ENCODE assay signal across 14 cellular contexts in the genomic region with DNA sequence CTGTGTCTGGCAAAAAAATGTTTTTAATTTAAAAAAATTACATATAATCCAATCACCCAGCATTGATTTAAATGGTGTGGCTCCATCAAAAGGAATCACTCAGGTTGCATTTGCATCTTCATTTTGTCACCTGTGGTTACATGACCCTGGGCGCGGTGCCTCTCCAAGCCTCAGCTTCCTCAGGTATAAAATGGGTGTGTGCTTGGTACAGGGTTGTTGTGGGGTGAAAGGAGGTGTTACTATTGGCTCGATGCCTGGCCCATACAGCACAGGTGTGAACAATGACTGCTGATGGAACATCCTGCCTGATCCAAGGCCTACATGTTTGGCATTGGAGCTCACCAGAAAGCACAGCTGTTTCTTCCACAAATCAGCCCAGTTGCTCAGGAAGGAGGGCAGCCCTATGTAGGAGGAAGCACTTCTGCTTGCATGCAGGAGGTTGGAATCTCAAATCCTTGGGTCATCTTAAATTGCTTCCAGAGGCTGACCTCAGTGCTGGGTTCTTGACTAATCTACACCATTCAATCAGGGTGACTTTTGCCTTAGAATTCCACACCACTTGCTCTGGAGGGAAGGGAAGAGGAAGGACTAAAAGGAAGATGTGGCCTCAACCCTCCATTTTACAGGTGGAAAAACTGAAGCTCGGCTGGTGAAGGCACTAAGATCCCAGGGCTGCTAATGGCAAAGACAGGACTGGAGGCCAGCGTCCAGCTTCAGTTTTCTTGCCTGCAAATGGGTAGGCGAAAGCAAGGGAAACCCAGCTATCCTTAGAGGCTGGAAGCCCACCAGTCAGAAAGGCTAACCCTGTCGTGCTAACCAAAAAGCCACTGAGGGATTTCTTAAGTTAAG. TPM values are rescaled to one million over a fixed set of nuclear protein-coding genes. Genes with fewer than 3 reads are reported as not detected.
DNase-seq lines count a peak whose midpoint lies in the region; ATAC-seq and TF ChIP-seq lines count a peak whose summit lies in the region.
"Had no signal": no experiment of that assay in that cellular context is flagged by ENCODE, and none has a peak within 500 bp of the region (broad histone marks: within the 10 kb centered on the region; RNA-seq: fewer than 3 reads in every experiment).

No MANE protein-coding gene starts in this region.

- no peaks in the 10 kb centered on the region for H3K27me3 ChIP-seq in heart right ventricle
- no peaks in the 10 kb centered on the region for H3K27me3 ChIP-seq in left ventricle myocardium inferior (ENCODE audit: low read depth)
- H3K27me3 ChIP-seq in upper lobe of right lung, result no peaks in the 10 kb centered on the region
- H3K27me3 ChIP-seq: breast epithelium, gastrocnemius medialis had no signal

- WGBS in heart right ventricle, 2 donors, result 82 to 88% methylated on average over 7 of the region's 7 CpGs

- DNase-seq in heart right ventricle, result no peak
- DNase-seq in left ventricle myocardium inferior, result no peak
- peak; percentile 67 for DNase-seq in RPMI7951 (ENCODE audit: low read depth)
- peak; percentile 63 for DNase-seq in fibroblast of mammary gland (ENCODE audit: low read depth)
- peak; percentile 34 for DNase-seq in upper lobe of right lung
- no peak for DNase-seq in NCI-H2107 treated with DMSO at 0.1 percent for 48 hours (lab: John Stamatoyannopoulos, UW; ENCODE audit: unreplicated experiment)
- no peak for DNase-seq in left lobe of liver (ENCODE audit: low spot score)
- DNase-seq: C1 segment of cervical spinal cord, gastrocnemius medialis, NCI-H446 had no signal

- H3K4me1 ChIP-seq in heart right ventricle (peaks cover 0 to 60% (median 28%) of the 10 kb centered on the region in 9 donors), left ventricle myocardium inferior (peaks cover 24% of the 10 kb centered on the region), upper lobe of right lung (peaks cover 18% of the 10 kb centered on the region)
- H3K4me1 ChIP-seq: breast epithelium, prostate gland had no signal

- TF ChIP-seq CTCF in heart right ventricle (IDR thresholded peaks at IDR 0.05), result no peak
- TF ChIP-seq CTCF in left ventricle myocardium inferior (IDR thresholded peaks at IDR 0.05; ENCODE audit: borderline replicate concordance), result no peak
- no peak for TF ChIP-seq CTCF in fibroblast of mammary gland (conservative IDR thresholded peaks at IDR 0.05; ENCODE audit: control insufficient read depth, insufficient read depth, low read depth, low read length)
- no peak for TF ChIP-seq CTCF in upper lobe of right lung (IDR thresholded peaks at IDR 0.05)

- H3K36me3 ChIP-seq in heart right ventricle (no peaks in the 10 kb centered on the region), left ventricle myocardium inferior (no peaks in the 10 kb centered on the region), upper lobe of right lung (no peaks in the 10 kb centered on the region)
- H3K36me3 ChIP-seq: breast epithelium, gastrocnemius medialis, prostate gland had no signal

- peak in 6 of 8 donors; percentile 4 to 32 (median 14) for ATAC-seq in heart right ventricle
- ATAC-seq in upper lobe of right lung, result peak; percentile 49
- ATAC-seq in left lobe of liver, result no peak
- ATAC-seq in GM19023 (IDR thresholded peaks at IDR 0.05; ENCODE audit: unreplicated experiment), result no peak
- ATAC-seq: gastrocnemius medialis had no signal

- H3K27ac ChIP-seq in heart right ventricle, result peak overlapping the region in 3 of 10 donors; percentile 39 to 81 (median 41)
- no peak overlapping the region for H3K27ac ChIP-seq in left ventricle myocardium inferior (replicated peaks)
- H3K27ac ChIP-seq in upper lobe of right lung, result no peak overlapping the region
- H3K27ac ChIP-seq: breast epithelium, gastrocnemius medialis, prostate gland, SK-N-MC had no signal

- H3K9me3 ChIP-seq in heart right ventricle (no peaks in the 10 kb centered on the region), left ventricle myocardium inferior (replicated peaks) (no peaks in the 10 kb centered on the region), upper lobe of right lung (no peaks in the 10 kb centered on the region)
- H3K9me3 ChIP-seq: breast epithelium, gastrocnemius medialis, prostate gland had no signal

- no peak overlapping the region for H3K4me3 ChIP-seq in heart right ventricle
- H3K4me3 ChIP-seq in left ventricle myocardium inferior, result no peak overlapping the region
- no peak overlapping the region for H3K4me3 ChIP-seq in fibroblast of mammary gland (ENCODE audit: control insufficient read depth, low read depth, low read length)
- no peak overlapping the region for H3K4me3 ChIP-seq in upper lobe of right lung
- H3K4me3 ChIP-seq: breast epithelium, gastrocnemius medialis, prostate gland, SK-N-MC had no signal

- intact Hi-C loops in heart right ventricle (cut with DNase I), result no loop called here
- intact Hi-C loops in left ventricle myocardium inferior (cut with micrococcal nuclease), result no loop called here
- intact Hi-C loops in upper lobe of right lung (cut with DNase I), result no loop called here

RNA-seq across cellular contexts. Expression of a gene that starts 31.7 kb away (rescaled TPM):
- 100 to 1,000 TPM in 1 of 10 donors, 10 to 100 TPM in 9; 14.2 to 209 (median 54.9) TPM for total RNA-seq in heart right ventricle
- 10 to 100 TPM; 10.0 to 10.7 TPM for polyA plus RNA-seq in heart right ventricle
- total RNA-seq in left ventricle myocardium inferior, result 33.9 TPM
- 43.2 and 62.8 TPM in 2 replicates for total RNA-seq in RPMI7951 (2014; rRNA removed; shearing (Covaris generic))
- 97.1 TPM for total RNA-seq in upper lobe of right lung
- total RNA-seq in left lobe of liver, result 26.4 TPM

Comparison
In these comparisons a context has a peak if more than half of its experiments do, and no peak if none do; other contexts are left out.
1. ATAC-seq: peak in heart right ventricle (6 of 8) and upper lobe of right lung (single experiment); none in left lobe of liver (single experiment) and GM19023 (single experiment).
2. DNase-seq: peak in RPMI7951 (single experiment), fibroblast of mammary gland (single experiment) and upper lobe of right lung (single experiment); none in heart right ventricle (0 of 2), left ventricle myocardium inferior (single experiment), NCI-H2107 treated with DMSO at 0.1 percent for 48 hours (single experiment) and left lobe of liver (single experiment).